19 cellular contexts compared by ENCODE assay signal in genomic region chr2:232981356-232981755, GRCh38. TPM values are rescaled to one million over a fixed set of nuclear protein-coding genes. Genes with fewer than 3 reads are reported as not detected.
DNase-seq lines count a peak whose midpoint lies in the region; ATAC-seq, FAIRE-seq and TF ChIP-seq lines count a peak whose summit lies in the region.
"Had no signal": no experiment of that assay in that cellular context is flagged by ENCODE, and none has a peak within 500 bp of the region (broad histone marks: within the 10 kb centered on the region; RNA-seq: fewer than 3 reads in every experiment).

No MANE protein-coding gene starts in this region.

- H3K4me1 ChIP-seq in suprapubic skin (peaks cover 21% of the 10 kb centered on the region), heart right ventricle (no peaks in the 10 kb centered on the region)
- H3K4me1 ChIP-seq: left ventricle myocardium inferior, uterus had no signal

- no peaks in the 10 kb centered on the region for H3K36me3 ChIP-seq in bronchial epithelial cell (ENCODE audit: control insufficient read depth, insufficient read depth, low read length)
- no peaks in the 10 kb centered on the region for H3K36me3 ChIP-seq in suprapubic skin
- no peaks in the 10 kb centered on the region for H3K36me3 ChIP-seq in heart right ventricle
- H3K36me3 ChIP-seq: left ventricle myocardium inferior, Peyer's patch, uterus had no signal

- H3K27ac ChIP-seq in suprapubic skin (peak overlapping the region; percentile 56), heart right ventricle (no peak overlapping the region)
- H3K27ac ChIP-seq: 22Rv1, left ventricle myocardium inferior, uterus had no signal

- no peak for TF ChIP-seq POLR2A in suprapubic skin (IDR thresholded peaks at IDR 0.05)

- no peak overlapping the region for H3K4me3 ChIP-seq in bronchial epithelial cell (ENCODE audit: low read depth, low read length)
- no peak overlapping the region for H3K4me3 ChIP-seq in suprapubic skin
- no peak overlapping the region for H3K4me3 ChIP-seq in heart right ventricle
- H3K4me3 ChIP-seq: left ventricle myocardium inferior, Peyer's patch, uterus had no signal

- TF ChIP-seq CTCF in bronchial epithelial cell (IDR thresholded peaks at IDR 0.05; ENCODE audit: insufficient read depth, low read length, severe bottlenecking) = no peak
- TF ChIP-seq CTCF in suprapubic skin (IDR thresholded peaks at IDR 0.05) = no peak
- TF ChIP-seq CTCF in heart right ventricle (IDR thresholded peaks at IDR 0.05) = no peak

- intact Hi-C loops in heart right ventricle (cut with DNase I) = no loop called here

- WGBS in suprapubic skin = 41% methylated on average over 7 of the region's 7 CpGs
- 60 to 65% methylated on average over 7 of the region's 7 CpGs for WGBS in heart right ventricle, 2 donors

- no peak for TF ChIP-seq EP300 in suprapubic skin (IDR thresholded peaks at IDR 0.05)

- no peaks in the 10 kb centered on the region for H3K9me3 ChIP-seq in suprapubic skin
- H3K9me3 ChIP-seq in heart right ventricle = peaks cover 0 to 5% (median 0%) of the 10 kb centered on the region in 11 donors
- H3K9me3 ChIP-seq: Peyer's patch, SK-N-SH, uterus had no signal

- DNase-seq in DMS53 (lab: John Stamatoyannopoulos, UW) (peak; percentile 6), DMS53 treated with DMSO at 0.1 percent for 48 hours (lab: John Stamatoyannopoulos, UW; ENCODE audit: unreplicated experiment) (no peak), bronchial epithelial cell (ENCODE audit: low read depth) (peak; percentile 52), mesenteric fat pad (ENCODE audit: low spot score) (peak; percentile 47), suprapubic skin (ENCODE audit: low spot score in 2 of 2) (no peak), heart right ventricle (no peak), SIG-M5 (lab: John Stamatoyannopoulos, UW) (no peak)
- no peak for DNase-seq in effector CD4-positive, alpha-beta T cell
- DNase-seq: activated B cell treated with CpG ODN at 0.5 μM for 24 hours; left ventricle myocardium inferior; MM.1S; SK-N-SH; stimulated activated CD4-positive, alpha-beta T cell treated with anti-CD3 and anti-CD28 coated beads, Interleukin-4, amount 100 ng/mL, for 4 hours; uterus had no signal

- H3K27me3 ChIP-seq in bronchial epithelial cell (ENCODE audit: control insufficient read depth, insufficient read depth, low read length) = no peaks in the 10 kb centered on the region
- H3K27me3 ChIP-seq in suprapubic skin = peaks cover 8% of the 10 kb centered on the region
- H3K27me3 ChIP-seq in heart right ventricle = peaks cover 0 to 68% (median 31%) of the 10 kb centered on the region in 7 donors
- H3K27me3 ChIP-seq: Peyer's patch, uterus had no signal

- ATAC-seq in heart right ventricle = no peak
- ATAC-seq: activated naive CD4-positive, alpha-beta T cell treated with anti-CD3 and anti-CD28 coated beads, Interleukin-2, amount 50 U/mL, for 72 hours had no signal

- peak; percentile 92 for FAIRE-seq in bronchial epithelial cell (lab: Jason Lieb, UNC)
- FAIRE-seq: astrocyte had no signal

RNA-seq across cellular contexts. Expression of gene NGEF, which starts 31.7 kb away (rescaled TPM):
- 0.53 and 6.1 TPM in 2 replicates for total RNA-seq in bronchial epithelial cell
- 0.35 TPM for total RNA-seq in mesenteric fat pad
- total RNA-seq in suprapubic skin = 10 to 100 TPM; 14.4 to 25.0 (median 17.9) TPM
- total RNA-seq in heart right ventricle = under 1 TPM in 7 of 10 donors, not detected in 3; 0.27 to 0.75 (median 0.62) TPM
- under 1 TPM; 0.42 to 0.44 TPM for polyA plus RNA-seq in heart right ventricle
- total RNA-seq: activated B cell treated with CpG ODN at 0.5 μM for 24 hours had no signal

RNA-seq across cellular contexts. Expression of gene NEU2, which starts 51.1 kb away (rescaled TPM):
- total RNA-seq in bronchial epithelial cell (not detected in 2 replicates), mesenteric fat pad (not detected), suprapubic skin (10 to 100 TPM in 1 of 4 donors, 1 to 10 TPM in 3; 1.7 to 19.9 (median 5.8) TPM), heart right ventricle (not detected)
- not detected for polyA plus RNA-seq in heart right ventricle
- total RNA-seq: activated B cell treated with CpG ODN at 0.5 μM for 24 hours; activated naive CD4-positive, alpha-beta T cell treated with anti-CD3 and anti-CD28 coated beads, Interleukin-2, amount 50 U/mL, for 72 hours; astrocyte; left ventricle myocardium inferior; Peyer's patch; renal cortical epithelial cell; uterus had no signal
- polyA plus RNA-seq: SK-N-SH had no signal

Comparison
In these comparisons a context has a peak if more than half of its experiments do, and no peak if none do; other contexts are left out.
1. DNase-seq: peak in DMS53 (single experiment), bronchial epithelial cell (single experiment) and mesenteric fat pad (single experiment); none in DMS53 treated with DMSO at 0.1 percent for 48 hours (single experiment), suprapubic skin (0 of 2), effector CD4-positive, alpha-beta T cell (single experiment), heart right ventricle (0 of 2) and SIG-M5 (single experiment).